In genomic region chr3:69086133-69086722, GRCh38 we compare ENCODE assay signal across 8 cellular contexts. TPM values are rescaled to one million over a fixed set of nuclear protein-coding genes. Genes with fewer than 3 reads are reported as not detected.
A peak's percentile ranks its signal among the peaks of the same experiment; 100 is the strongest.
DNase-seq lines count a peak whose midpoint lies in the region; ATAC-seq lines count a peak whose summit lies in the region.

No MANE protein-coding gene starts in this region.

- peak overlapping the region; percentile 90 for H3K27ac Mint-ChIP-seq in central memory CD8-positive, alpha-beta T cell (ENCODE audit: low read depth)

- peak overlapping the region; percentile 93 for H3K4me3 Mint-ChIP-seq in central memory CD8-positive, alpha-beta T cell

- H3K4me1 Mint-ChIP-seq in central memory CD8-positive, alpha-beta T cell = peaks cover 67% of the 10 kb centered on the region

- no peaks in the 10 kb centered on the region for H3K9me3 Mint-ChIP-seq in central memory CD8-positive, alpha-beta T cell

- peak; percentile 65 for DNase-seq in GM03348 (ENCODE audit: low spot score)
- peak; percentile 58 for DNase-seq in NCI-H2171 treated with DMSO at 0.1 percent for 48 hours (lab: John Stamatoyannopoulos, UW)
- DNase-seq in activated CD4-positive, CD25-positive, alpha-beta regulatory T cell (lab: John Stamatoyannopoulos, UW) = peak; percentile 34 to 47 (median 44)
- DNase-seq in central memory CD8-positive, alpha-beta T cell (ENCODE audit: low spot score in 2 of 2) = no peak
- peak; percentile 92 to 94 for DNase-seq in left colon
- DNase-seq in stimulated activated CD4-positive, alpha-beta T cell treated with anti-CD3 and anti-CD28 coated beads, Interleukin-15, amount 100 ng/mL, for 24 hours = peak; percentile 90

- peaks cover 37% of the 10 kb centered on the region for H3K36me3 Mint-ChIP-seq in central memory CD8-positive, alpha-beta T cell (ENCODE audit: insufficient read depth)

- intact Hi-C loops in left colon (cut with DNase I, micrococcal nuclease) = no loop called here

- ATAC-seq in central memory CD8-positive, alpha-beta T cell (replicated peaks; ENCODE audit: extremely low read depth, poor library complexity, severe bottlenecking) = no peak
- ATAC-seq in left colon (peak; percentile 81), GM21515 (IDR thresholded peaks at IDR 0.05; ENCODE audit: unreplicated experiment) (no peak), HG03159 (IDR thresholded peaks at IDR 0.05; ENCODE audit: unreplicated experiment) (no peak)

- no peaks in the 10 kb centered on the region for H3K27me3 Mint-ChIP-seq in central memory CD8-positive, alpha-beta T cell

RNA-seq across cellular contexts. Expression of gene ARL6IP5, which starts 1.5 kb away (rescaled TPM):
- total RNA-seq in left colon = 100 to 1,000 TPM; 118 to 143 TPM

RNA-seq across cellular contexts. Expression of gene UBA3, which starts 6.1 kb away (rescaled TPM):
- total RNA-seq in left colon = 10 to 100 TPM; 46.7 to 47.6 TPM

RNA-seq across cellular contexts. Expression of gene TMF1, which starts 34.1 kb away (rescaled TPM):
- total RNA-seq in left colon = 10 to 100 TPM; 44.7 to 47.2 TPM

RNA-seq across cellular contexts. Expression of gene LMOD3, which starts 36.2 kb away (rescaled TPM):
- under 1 TPM in 1 of 2 donors, not detected in 1; 0.17 TPM for total RNA-seq in left colon

Comparison
In these comparisons a context has a peak if more than half of its experiments do, and no peak if none do; other contexts are left out.
1. DNase-seq: peak in GM03348 (single experiment), NCI-H2171 treated with DMSO at 0.1 percent for 48 hours (single experiment), activated CD4-positive, CD25-positive, alpha-beta regulatory T cell (4 of 4), left colon (2 of 2) and stimulated activated CD4-positive, alpha-beta T cell treated with anti-CD3 and anti-CD28 coated beads, Interleukin-15, amount 100 ng/mL, for 24 hours (single experiment); none in central memory CD8-positive, alpha-beta T cell (0 of 2).